ENCODE assay signal across 19 cellular contexts in genomic region chr3:178318957-178319528, GRCh38.
"Had no signal": no experiment of that assay in that cellular context is flagged by ENCODE, and none has a peak within 500 bp of the region (broad histone marks: within the 10 kb centered on the region; RNA-seq: fewer than 3 reads in every experiment).

No MANE protein-coding gene starts in this region.

- H3K27ac ChIP-seq: neutrophil, tibial nerve, vagina had no signal

- H3K27me3 ChIP-seq: esophagus muscularis mucosa, neutrophil, tibial nerve, vagina had no signal

- H3K4me3 ChIP-seq: esophagus muscularis mucosa, tibial nerve, vagina had no signal

- FAIRE-seq: bronchial epithelial cell, colon had no signal

- DNase-seq: activated B cell treated with CpG ODN at 0.5 μM for 24 hours; activated CD4-positive, alpha-beta T cell treated with anti-CD3 and anti-CD28 coated beads, Interleukin-2, amount 10 ng/mL, durations not matched to agents 24 days and 14 days; activated CD8-positive, alpha-beta memory T cell treated with anti-CD3 and anti-CD28 coated beads, Interleukin-2, amount 50 U/mL, for 48 hours; activated CD8-positive, alpha-beta T cell treated with anti-CD3 and anti-CD28 coated beads, Interleukin-2, amount 10 ng/mL, durations not matched to agents 7 days and 5 days; activated gamma-delta T cell treated with Interleukin-2 at 50 U/mL for 16 hours; activated naive CD8-positive, alpha-beta T cell treated with anti-CD3 and anti-CD28 coated beads, Interleukin-2, amount 10 ng/mL, durations not matched to agents 7 days and 5 days; activated T-cell treated with anti-CD3 and anti-CD28 coated beads, Interleukin-2, amount 50 U/mL, for 72 hours; immature natural killer cell; naive B cell; stimulated activated CD4-positive, alpha-beta T cell treated with anti-CD3 and anti-CD28 coated beads, Interleukin-15, amount 100 ng/mL, for 24 hours; stimulated activated CD4-positive, alpha-beta T cell treated with anti-CD3 and anti-CD28 coated beads, Interleukin-4, amount 100 ng/mL, for 24 hours; stimulated activated naive CD4-positive, alpha-beta T cell; T-helper 2 cell had no signal

- H3K36me3 ChIP-seq: esophagus muscularis mucosa, neutrophil, tibial nerve, vagina had no signal

- ATAC-seq: activated CD8-positive, alpha-beta T cell treated with anti-CD3 and anti-CD28 coated beads, Interleukin-2, amount 10 ng/mL, durations not matched to agents 7 days and 5 days; activated T-cell treated with anti-CD3 and anti-CD28 coated beads, Interleukin-2, amount 50 U/mL, for 72 hours had no signal

- H3K9me3 ChIP-seq: esophagus muscularis mucosa, neutrophil, vagina had no signal
